ENCODE assay signal across 12 cellular contexts in the genomic region with DNA sequence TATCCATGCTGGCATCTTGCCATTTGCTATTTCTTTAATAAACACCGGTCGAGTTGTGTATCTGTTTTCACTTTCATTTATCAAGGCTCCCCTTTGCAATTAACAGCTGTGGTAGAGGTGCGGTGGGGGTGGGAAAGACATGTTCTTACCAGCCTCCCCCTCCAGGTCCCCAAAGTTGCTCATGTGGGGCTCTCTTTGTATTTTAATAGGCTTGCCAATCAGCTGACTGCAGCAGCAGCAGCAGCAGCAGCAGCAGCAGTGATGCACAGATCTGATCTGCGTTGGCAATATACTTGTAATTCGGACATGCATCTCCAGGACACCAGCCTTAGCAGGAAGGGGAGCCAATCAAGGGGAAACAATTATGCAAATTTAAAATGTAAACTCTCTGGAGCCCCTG. TPM values are rescaled to one million over a fixed set of nuclear protein-coding genes. Genes with fewer than 3 reads are reported as not detected.
DNase-seq lines count a peak whose midpoint lies in the region; ATAC-seq and TF ChIP-seq lines count a peak whose summit lies in the region.
"Had no signal": no experiment of that assay in that cellular context is flagged by ENCODE, and none has a peak within 500 bp of the region (broad histone marks: within the 10 kb centered on the region; RNA-seq: fewer than 3 reads in every experiment).

No MANE protein-coding gene starts in this region.

- peaks cover 10% of the 10 kb centered on the region for H3K4me1 Mint-ChIP-seq in CD14-positive monocyte

- intact Hi-C loops in CD14-positive monocyte (cut with micrococcal nuclease): no loop called here
- intact Hi-C loops in ascending aorta (cut with DNase I): no loop called here
- intact Hi-C loops in dorsolateral prefrontal cortex (cut with DNase I): no loop called here

- H3K27ac Mint-ChIP-seq in CD14-positive monocyte: no peak overlapping the region
- H3K27ac Mint-ChIP-seq: CD4-positive, alpha-beta T cell had no signal

- H3K4me2 ChIP-seq in Karpas-422 (ENCODE audit: low read depth, low read length, poor library complexity, severe bottlenecking): peak overlapping the region; percentile 59
- H3K4me2 ChIP-seq in fibroblast of lung (ENCODE audit: extremely low read depth, insufficient read depth, low read length): peak overlapping the region; percentile 52

- no peak for TF ChIP-seq CTCF in GM06990 (IDR thresholded peaks at IDR 0.05; ENCODE audit: insufficient read depth, low read length, poor library complexity, severe bottlenecking)
- no peak for TF ChIP-seq CTCF in fibroblast of lung (conservative IDR thresholded peaks at IDR 0.05 in 1 of 2, IDR thresholded peaks at IDR 0.05 in 1 of 2; ENCODE audit: low read depth in 1 of 2, low read length in 2 of 2)
- TF ChIP-seq CTCF in CD14-positive monocyte (IDR thresholded peaks at IDR 0.05): no peak
- TF ChIP-seq CTCF in ascending aorta (IDR thresholded peaks at IDR 0.05): no peak
- no peak for TF ChIP-seq CTCF in dorsolateral prefrontal cortex (IDR thresholded peaks at IDR 0.05 in 54 of 56, conservative IDR thresholded peaks at IDR 0.05 in 2 of 56; ENCODE audit: low read depth in 1 of 56, partially characterized antibody in 56 of 56)

- no peaks in the 10 kb centered on the region for H3K9me3 Mint-ChIP-seq in CD14-positive monocyte
- H3K9me3 Mint-ChIP-seq: CD4-positive, alpha-beta T cell had no signal

- H3K9me3 ChIP-seq in Karpas-422 (ENCODE audit: low read length): no peaks in the 10 kb centered on the region
- H3K9me3 ChIP-seq in fibroblast of lung (ENCODE audit: control insufficient read depth, insufficient read depth, low read depth, low read length): no peaks in the 10 kb centered on the region
- no peaks in the 10 kb centered on the region for H3K9me3 ChIP-seq in ascending aorta
- H3K9me3 ChIP-seq: adrenal gland had no signal

- peak; percentile 60 for ATAC-seq in GM19467 (IDR thresholded peaks at IDR 0.05; ENCODE audit: unreplicated experiment)
- ATAC-seq in HG02884 (IDR thresholded peaks at IDR 0.05; ENCODE audit: unreplicated experiment): no peak

- H3K9ac ChIP-seq in Karpas-422 (ENCODE audit: low read length) (no peak overlapping the region; the same call in 1 of the 2 replicates), fibroblast of lung (ENCODE audit: insufficient read depth, low read length) (no peak overlapping the region)

- H3K4me3 ChIP-seq in GM06990 (replicated peaks; ENCODE audit: low read depth, low read length) (no peak overlapping the region; the same call in 1 of the 2 replicates), Karpas-422 (ENCODE audit: low read length) (peak overlapping the region; percentile 34), fibroblast of lung (replicated peaks in 1 of 4; ENCODE audit: control extremely low read depth in 1 of 4, insufficient read depth in 1 of 4, low read depth in 3 of 4, low read length in 4 of 4) (peak overlapping the region in 1 of 4 experiments; percentile 17), ascending aorta (no peak overlapping the region), dorsolateral prefrontal cortex (peak overlapping the region in 11 of 59 donors; percentile 11 to 36 (median 21))
- H3K4me3 ChIP-seq: adrenal gland had no signal

- no peaks in the 10 kb centered on the region for H3K36me3 Mint-ChIP-seq in CD14-positive monocyte

- no peaks in the 10 kb centered on the region for H4K20me1 ChIP-seq in Karpas-422 (ENCODE audit: insufficient read depth, low read depth, low read length)
- H4K20me1 ChIP-seq in fibroblast of lung (ENCODE audit: control insufficient read depth, extremely low read depth, insufficient read depth, low read length): no peaks in the 10 kb centered on the region

- peaks cover 0 to 2% (median 2%) of the 10 kb centered on the region in 3 donors for H3K27me3 Mint-ChIP-seq in CD14-positive monocyte (ENCODE audit: low read depth in 3 of 3)

- H3K9me2 ChIP-seq in Karpas-422 (replicated peaks; ENCODE audit: insufficient read depth, low read length): no peaks in the 10 kb centered on the region

- H3K27me3 ChIP-seq in GM06990 (replicated peaks; ENCODE audit: control insufficient read depth, insufficient read depth, low read length) (no peaks in the 10 kb centered on the region), Karpas-422 (ENCODE audit: low read length) (no peaks in the 10 kb centered on the region), fibroblast of lung (ENCODE audit: control insufficient read depth, insufficient read depth, low read length) (peaks cover 7% of the 10 kb centered on the region), ascending aorta (no peaks in the 10 kb centered on the region), dorsolateral prefrontal cortex (peaks cover 0 to 7% (median 0%) of the 10 kb centered on the region in 45 donors)
- H3K27me3 ChIP-seq: adrenal gland had no signal

- no peak overlapping the region for H3K4me3 Mint-ChIP-seq in CD14-positive monocyte
- H3K4me3 Mint-ChIP-seq: CD4-positive, alpha-beta T cell had no signal

- peak overlapping the region; percentile 29; the same call in 1 of the 2 replicates for H3K27ac ChIP-seq in Karpas-422 (ENCODE audit: low read length)
- H3K27ac ChIP-seq in fibroblast of lung (ENCODE audit: insufficient read depth, low read length): no peak overlapping the region
- no peak overlapping the region for H3K27ac ChIP-seq in ascending aorta
- H3K27ac ChIP-seq in dorsolateral prefrontal cortex: no peak overlapping the region
- H3K27ac ChIP-seq: adrenal gland had no signal

- H3K36me3 ChIP-seq in GM06990 (ENCODE audit: control insufficient read depth, insufficient read depth, low read length): no peaks in the 10 kb centered on the region
- no peaks in the 10 kb centered on the region for H3K36me3 ChIP-seq in Karpas-422 (ENCODE audit: insufficient read depth, low read length)
- H3K36me3 ChIP-seq in fibroblast of lung (ENCODE audit: control insufficient read depth, insufficient read depth, low read length): no peaks in the 10 kb centered on the region
- no peaks in the 10 kb centered on the region for H3K36me3 ChIP-seq in ascending aorta
- H3K36me3 ChIP-seq: adrenal gland had no signal

- 0 out of 2 replicates have a peak overlapping the region, but pooled peaks have one; percentile 8 for H2AFZ ChIP-seq in Karpas-422 (ENCODE audit: low read length)
- H2AFZ ChIP-seq in fibroblast of lung (ENCODE audit: low read length): no peak overlapping the region

- H3K4me1 ChIP-seq in Karpas-422 (ENCODE audit: low read length) (peaks cover 29% of the 10 kb centered on the region), fibroblast of lung (ENCODE audit: control insufficient read depth, extremely low read depth, insufficient read depth, low read length) (no peaks in the 10 kb centered on the region), ascending aorta (no peaks in the 10 kb centered on the region)
- H3K4me1 ChIP-seq: adrenal gland had no signal

- H3K79me2 ChIP-seq in Karpas-422 (ENCODE audit: low read length) (no peaks in the 10 kb centered on the region), fibroblast of lung (ENCODE audit: control insufficient read depth, insufficient read depth, low read length) (no peaks in the 10 kb centered on the region)

- DNase-seq in GM06990 (ENCODE audit: extremely low read depth, insufficient read length) (peak; percentile 15), Karpas-422 (peak; percentile 78), fibroblast of lung (ENCODE audit: low read depth in 2 of 2) (peak in 1 of 2 donors; percentile 3), CD14-positive monocyte (ENCODE audit: low spot score) (no peak), ascending aorta (ENCODE audit: low spot score in 2 of 2) (no peak), dorsolateral prefrontal cortex (no peak)
- DNase-seq: activated CD4-positive, alpha-beta T cell treated with anti-CD3 and anti-CD28 coated beads, Interleukin-2, amount 50 U/mL, for 48 hours; CD4-positive, alpha-beta T cell; NCI-H446 treated with DMSO at 0.1 percent for 48 hours had no signal

RNA-seq across cellular contexts. Expression of a gene that starts 40.3 kb away (rescaled TPM):
- total RNA-seq in Karpas-422 (2014; rRNA removed; shearing (Covaris generic); ENCODE audit: low replicate concordance): 4.1 and 8.4 TPM in 2 replicates
- total RNA-seq in fibroblast of lung (0.17 TPM in 1 of 2 replicates, not detected in the other), ascending aorta (0.96 TPM), dorsolateral prefrontal cortex (under 1 TPM in 5 of 120 experiments, not detected in 115; 0.14 to 0.71 (median 0.18) TPM)
- polyA plus RNA-seq in fibroblast of lung (0.94 and 3.8 TPM in 2 replicates), CD14-positive monocyte (not detected)
- polyA plus RNA-seq in fibroblast of lung (2012): 0.84 and 2.0 TPM in 2 replicates
- 0.12 and 2.3 TPM in 2 replicates for polyA minus RNA-seq in fibroblast of lung (ENCODE audit: low replicate concordance)
- total RNA-seq: CD4-positive, alpha-beta T cell had no signal

Comparison
In these comparisons a context has a peak if more than half of its experiments do, and no peak if none do; other contexts are left out.
1. DNase-seq: peak in GM06990 (single experiment) and Karpas-422 (single experiment); none in CD14-positive monocyte (single experiment), ascending aorta (0 of 2) and dorsolateral prefrontal cortex (0 of 10).